In the genomic region with DNA sequence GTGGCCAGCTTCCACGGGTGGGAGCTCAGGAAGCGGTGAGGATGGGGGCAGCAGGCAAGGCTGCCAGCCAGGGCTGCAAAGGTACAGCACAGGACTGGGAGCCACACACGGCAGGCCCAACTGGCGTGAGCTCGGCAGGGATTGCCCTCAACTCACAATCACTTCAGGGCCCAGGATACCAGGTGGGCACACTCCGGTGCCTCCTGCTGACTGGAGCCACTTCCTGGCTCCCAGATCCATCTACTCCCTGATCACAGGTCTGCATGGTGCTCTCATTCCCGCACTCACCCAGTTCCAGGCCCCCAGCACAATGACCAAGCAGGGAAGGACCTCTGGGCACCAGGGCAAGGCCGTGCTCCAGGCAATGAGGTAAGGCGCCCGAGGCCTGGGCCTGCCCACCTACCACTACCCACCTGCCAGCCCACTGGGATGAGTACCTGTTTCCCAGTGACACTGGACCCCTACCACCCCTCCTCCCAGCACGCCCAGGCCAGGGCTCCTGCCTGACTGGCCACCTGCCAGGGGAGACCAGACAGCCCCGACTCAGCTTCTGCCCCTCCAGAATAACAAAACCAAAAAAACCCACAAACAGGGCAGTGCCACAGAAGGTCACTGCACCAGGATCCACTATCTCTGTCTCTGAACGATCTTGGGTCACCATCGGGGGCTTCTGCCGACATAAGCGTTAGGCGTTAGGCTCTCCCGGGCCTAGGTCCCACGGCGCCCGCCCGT, we compare ENCODE assay signal across 13 cellular contexts. TPM values are rescaled to one million over a fixed set of nuclear protein-coding genes. Genes with fewer than 3 reads are reported as not detected.
DNase-seq lines count a peak whose midpoint lies in the region; ATAC-seq, FAIRE-seq and TF ChIP-seq lines count a peak whose summit lies in the region.
"Had no signal": no experiment of that assay in that cellular context is flagged by ENCODE, and none has a peak within 500 bp of the region (broad histone marks: within the 10 kb centered on the region; RNA-seq: fewer than 3 reads in every experiment).

No MANE protein-coding gene starts in this region.

- H3K27ac ChIP-seq in PC-3 (ENCODE audit: low read length) (no peak overlapping the region), H1 (ENCODE audit: low read depth, low read length) (no peak overlapping the region), skin epidermis (peak overlapping the region in 9 of 21 experiments; percentile 0 to 61 (median 28))
- H3K27ac ChIP-seq: tibial nerve had no signal

- TF ChIP-seq RAD21 in H1 (IDR thresholded peaks at IDR 0.05 in 1 of 2, conservative IDR thresholded peaks at IDR 0.05 in 1 of 2; ENCODE audit: low read depth in 2 of 2, low read length in 2 of 2): no peak

- H3K23me2 ChIP-seq in H1 (ENCODE audit: low read depth, low read length): peaks cover 4% of the 10 kb centered on the region; the same call in 1 of the 2 replicates

- H3F3A ChIP-seq in PC-3 (ENCODE audit: low read length, unreplicated experiment): no peaks in the 10 kb centered on the region

- H3K36me3 ChIP-seq in PC-3 (ENCODE audit: low read depth, low read length) (no peaks in the 10 kb centered on the region), H1 (ENCODE audit: control insufficient read depth in 2 of 4, insufficient read depth in 4 of 4, low read length in 3 of 4) (no peaks in the 10 kb centered on the region)
- H3K36me3 ChIP-seq: BE2C, tibial nerve had no signal

- peak overlapping the region; percentile 54 for H4K91ac ChIP-seq in H1 (replicated peaks; ENCODE audit: insufficient read length, low read length)

- no peak overlapping the region for H3K9ac ChIP-seq in PC-3 (ENCODE audit: low read length)
- H3K9ac ChIP-seq in H1 (replicated peaks in 1 of 4; ENCODE audit: extremely low read depth in 1 of 4, low read depth in 3 of 4, low read length in 3 of 4): no peak overlapping the region; a peak in 1 of 7 replicates

- no peak overlapping the region for H3K56ac ChIP-seq in H1 (replicated peaks; ENCODE audit: insufficient read length, low read depth, low read length)

- no peaks in the 10 kb centered on the region for H3K9me2 ChIP-seq in PC-3 (replicated peaks; ENCODE audit: low read length)

- no peaks in the 10 kb centered on the region for H3K9me3 ChIP-seq in PC-3 (ENCODE audit: low read length)
- no peaks in the 10 kb centered on the region for H3K9me3 ChIP-seq in H1 (ENCODE audit: insufficient read depth in 2 of 2, low read depth in 1 of 2, low read length in 1 of 2)
- H3K9me3 ChIP-seq: BE2C, tibial nerve had no signal

- H2BK15ac ChIP-seq in H1 (ENCODE audit: low read length): peak overlapping the region; percentile 29; the same call in 1 of the 2 replicates

- peaks cover 8% of the 10 kb centered on the region for H3K27me3 Mint-ChIP-seq in activated T-cell treated with anti-CD3 and anti-CD28 coated beads, Interleukin-2, amount 50 U/mL, for 72 hours (ENCODE audit: low read depth)

- H3K4me2 ChIP-seq in PC-3 (ENCODE audit: low read length) (peak overlapping the region; percentile 85), H1 (ENCODE audit: insufficient read depth in 1 of 2, low read depth in 2 of 2, low read length in 2 of 2) (peak overlapping the region in 1 of 2 experiments; percentile 81; a peak in 2 of 4 replicates)

- peaks cover 15% of the 10 kb centered on the region; the same call in 1 of the 2 replicates for H4K20me1 ChIP-seq in PC-3 (ENCODE audit: low read length)
- H4K20me1 ChIP-seq in H1 (replicated peaks in 1 of 2; ENCODE audit: control insufficient read depth in 1 of 2, insufficient read depth in 2 of 2, low read length in 2 of 2): peaks cover 7 to 22% of the 10 kb centered on the region in 2 experiments

- intact Hi-C loops in PC-3 (cut with micrococcal nuclease): loop anchor here (5.0 kb wide), 1 partner anchor 74 kb away; no protein-coding TSS in a partner anchor

- POLR2A ChIA-PET in PC-3 (lab: Charles Lee; ENCODE audit: unreplicated experiment) (no interaction called here), H1 (lab: Charles Lee; ENCODE audit: partially characterized antibody) (interaction anchor here (1.5 kb wide), 1 partner anchor 13 kb away, joined by 3 read pairs; no protein-coding TSS in a partner anchor)

- peak overlapping the region; percentile 11 for H3K4ac ChIP-seq in H1 (replicated peaks; ENCODE audit: insufficient read length, low read depth, low read length)

- H2BK20ac ChIP-seq in H1 (ENCODE audit: low read length): no peak overlapping the region

- H3K79me2 ChIP-seq in PC-3 (ENCODE audit: low read length): peaks cover 57% of the 10 kb centered on the region
- no peaks in the 10 kb centered on the region for H3K79me2 ChIP-seq in H1 (ENCODE audit: control insufficient read depth in 1 of 2, insufficient read depth in 2 of 2, low read length in 2 of 2)

- no peak overlapping the region for H2BK120ac ChIP-seq in H1 (replicated peaks; ENCODE audit: low read depth, low read length)

- peak overlapping the region; percentile 75; the same call in 1 of the 2 replicates for H2AK5ac ChIP-seq in H1 (ENCODE audit: low read depth, low read length)

- ATAC-seq in activated T-cell treated with anti-CD3 and anti-CD28 coated beads, Interleukin-2, amount 50 U/mL, for 72 hours (replicated peaks in 1 of 2): no peak
- ATAC-seq in PC-3 (no peak), HG03342 (IDR thresholded peaks at IDR 0.05; ENCODE audit: unreplicated experiment) (no peak)

- no peak for TF ChIP-seq POLR2A in H1 (IDR thresholded peaks at IDR 0.05; ENCODE audit: control extremely low read depth in 1 of 2, low read depth in 2 of 2, low read length in 2 of 2)

- no peak for TF ChIP-seq EP300 in H1 (IDR thresholded peaks at IDR 0.05; ENCODE audit: borderline replicate concordance in 1 of 2, low read depth in 2 of 2, low read length in 2 of 2)

- peaks cover 5% of the 10 kb centered on the region for H3K79me1 ChIP-seq in H1 (ENCODE audit: low read depth, low read length)

- H3K4me1 ChIP-seq in PC-3 (ENCODE audit: insufficient read depth, low read length): peaks cover 21% of the 10 kb centered on the region
- peaks cover 0 to 6% (median 3%) of the 10 kb centered on the region in 4 experiments; a peak in 6 of 7 replicates for H3K4me1 ChIP-seq in H1 (replicated peaks in 1 of 4; ENCODE audit: control insufficient read depth in 3 of 4, insufficient read depth in 4 of 4, low read length in 3 of 4)
- H3K4me1 ChIP-seq: BE2C had no signal

- no peak overlapping the region for H2AFZ ChIP-seq in PC-3 (ENCODE audit: low read length)
- no peak overlapping the region for H2AFZ ChIP-seq in H1 (ENCODE audit: low read length)

- no peak overlapping the region for H3K14ac ChIP-seq in H1 (ENCODE audit: insufficient read length)

- DNase-seq in activated T-cell treated with anti-CD3 and anti-CD28 coated beads, Interleukin-2, amount 50 U/mL, for 72 hours: no peak
- DNase-seq in activated T-cell treated with anti-CD3 and anti-CD28 coated beads, Interleukin-2, amount 50 U/mL, for 1 hour: no peak
- DNase-seq in PC-3 (no peak), H1 (ENCODE audit: low read depth in 1 of 2, low spot score in 2 of 2) (no peak), occipital lobe (lab: John Stamatoyannopoulos, UW) (no peak)
- no peak for DNase-seq in central memory CD4-positive, alpha-beta T cell
- DNase-seq: activated naive CD8-positive, alpha-beta T cell treated with anti-CD3 and anti-CD28 coated beads, Interleukin-2, amount 10 ng/mL, durations not matched to agents 7 days and 5 days; BE2C; NCI-H1092 treated with DMSO at 0.1 percent for 48 hours; stimulated activated CD4-positive, alpha-beta T cell treated with anti-CD3 and anti-CD28 coated beads, Interleukin-4, amount 100 ng/mL, for 24 hours had no signal

- peak overlapping the region; percentile 48 for H3K18ac ChIP-seq in H1 (ENCODE audit: extremely low read depth, low read length)

- H4K5ac ChIP-seq in H1 (ENCODE audit: insufficient read length, low read depth, low read length): no peak overlapping the region

- H3K36me3 Mint-ChIP-seq in activated T-cell treated with anti-CD3 and anti-CD28 coated beads, Interleukin-2, amount 50 U/mL, for 72 hours (ENCODE audit: insufficient read depth in 2 of 2): no peaks in the 10 kb centered on the region
- H3K36me3 Mint-ChIP-seq: activated naive CD8-positive, alpha-beta T cell treated with anti-CD3 and anti-CD28 coated beads, Interleukin-2, amount 10 ng/mL, durations not matched to agents 7 days and 5 days had no signal

- TF ChIP-seq CTCF in PC-3 (conservative IDR thresholded peaks at IDR 0.05; ENCODE audit: low read depth, low read length) (no peak), H1 (IDR thresholded peaks at IDR 0.05; ENCODE audit: control extremely low read depth in 1 of 3, insufficient read depth in 1 of 3, low read depth in 1 of 3, low read length in 3 of 3) (no peak)

- H3K23ac ChIP-seq in H1 (ENCODE audit: insufficient read length): no peak overlapping the region

- 0 out of 2 replicates have a peak overlapping the region, but pooled peaks have one; percentile 9 for H2BK12ac ChIP-seq in H1 (ENCODE audit: low read depth, low read length)

- H3K27me3 ChIP-seq in PC-3 (ENCODE audit: low read length) (no peaks in the 10 kb centered on the region), H1 (replicated peaks in 1 of 4; ENCODE audit: control insufficient read depth in 3 of 4, extremely low read depth in 1 of 4, insufficient read depth in 3 of 4, low read length in 3 of 4) (peaks cover 9 to 26% (median 18%) of the 10 kb centered on the region in 4 experiments)

- BruUV-seq in PC-3 (replicated peaks; lab: Mats Ljungman, UMichigan): no TSS peak

- H3K4me3 ChIP-seq in PC-3 (ENCODE audit: low read length) (peak overlapping the region; percentile 63), H1 (ENCODE audit: extremely low read depth in 1 of 4, insufficient read depth in 2 of 4, low read depth in 3 of 4, low read length in 4 of 4) (peak overlapping the region in 1 of 4 experiments; percentile 5; a peak in 2 of 8 replicates), skin epidermis (peak overlapping the region; percentile 11 to 52 (median 15))

- no peak overlapping the region; the same call in 1 of the 2 replicates for H4K8ac ChIP-seq in H1 (ENCODE audit: extremely low read depth, insufficient read depth, low read length)

- H2BK5ac ChIP-seq in H1 (ENCODE audit: low read depth, low read length): no peak overlapping the region

- no peak for FAIRE-seq in H1 (lab: Jason Lieb, UNC)

- H3K4me3 Mint-ChIP-seq in activated T-cell treated with anti-CD3 and anti-CD28 coated beads, Interleukin-2, amount 50 U/mL, for 72 hours: peak overlapping the region; percentile 34 to 39
- H3K4me3 Mint-ChIP-seq: activated naive CD8-positive, alpha-beta T cell treated with anti-CD3 and anti-CD28 coated beads, Interleukin-2, amount 10 ng/mL, durations not matched to agents 7 days and 5 days had no signal

- 86% methylated on average over 21 of the region's 22 CpGs; no CpG with 5 or more reads in 1 of the 2 experiments for WGBS in H1 (ENCODE audit: extremely low coverage in 1 of 2, insufficient coverage in 1 of 2, insufficient read length in 1 of 2, insufficient replicate concordance in 2 of 2, low coverage in 1 of 2, low lambda C conversion rate in 2 of 2, missing lambda C conversion rate in 1 of 2), 2 experiments

- no peaks in the 10 kb centered on the region for H3K9me3 Mint-ChIP-seq in activated T-cell treated with anti-CD3 and anti-CD28 coated beads, Interleukin-2, amount 50 U/mL, for 72 hours
- H3K9me3 Mint-ChIP-seq: activated naive CD8-positive, alpha-beta T cell treated with anti-CD3 and anti-CD28 coated beads, Interleukin-2, amount 10 ng/mL, durations not matched to agents 7 days and 5 days had no signal

- H3K27ac Mint-ChIP-seq in activated T-cell treated with anti-CD3 and anti-CD28 coated beads, Interleukin-2, amount 50 U/mL, for 72 hours: no peak overlapping the region
- H3K27ac Mint-ChIP-seq: activated naive CD8-positive, alpha-beta T cell treated with anti-CD3 and anti-CD28 coated beads, Interleukin-2, amount 10 ng/mL, durations not matched to agents 7 days and 5 days had no signal

- CTCF ChIA-PET in PC-3 (lab: Charles Lee) (no interaction called here), H1 (lab: Charles Lee; ENCODE audit: partially characterized antibody) (interaction anchor here (0.8 to 2.2 kb wide), 9 partner anchors 10 to 108 kb away, joined by 3 to 12 read pairs (median 3); no protein-coding TSS in a partner anchor)

- peaks cover 13% of the 10 kb centered on the region for H3K4me1 Mint-ChIP-seq in activated T-cell treated with anti-CD3 and anti-CD28 coated beads, Interleukin-2, amount 50 U/mL, for 72 hours (ENCODE audit: low read depth)

RNA-seq across cellular contexts. Expression of a gene that starts 1.8 kb away (rescaled TPM):
- 1 to 10 TPM; 3.1 to 5.4 TPM for total RNA-seq in activated T-cell treated with anti-CD3 and anti-CD28 coated beads, Interleukin-2, amount 50 U/mL, for 72 hours
- total RNA-seq in PC-3 (2014; rRNA removed): 57.1 and 59.3 TPM in 2 replicates
- total RNA-seq in H1 (2021; fragmentation: NEBNext Ultra II Directional; extraction: Animal tissue kit (Norgen Biotek cat#: 25700)): 6.2 and 8.9 TPM in 2 replicates
- 2.8 and 4.8 TPM in 2 replicates for polyA plus RNA-seq in H1 (2011; rRNA removed)
- 6.5 TPM for polyA plus RNA-seq in H1 (2011; cell fraction: cytosol; rRNA removed)
- polyA plus RNA-seq in H1 (2011; cell fraction: nucleus; rRNA removed): 27.2 TPM
- polyA plus RNA-seq in H1 (2012, experiment 1 of 2): 5.4 to 9.8 TPM (median 7.3 TPM) in 4 replicates
- 4.8 TPM for polyA plus RNA-seq in H1 (2012, experiment 2 of 2)
- polyA plus RNA-seq in H1 (2013, experiment 1 of 2): 4.2 TPM
- 4.1 TPM for polyA plus RNA-seq in H1 (2013, experiment 2 of 2)
- 3.4 and 4.7 TPM in 2 replicates for polyA minus RNA-seq in H1 (2011; rRNA and poly(A)+ RNA removed)
- polyA minus RNA-seq in H1 (2011; cell fraction: cytosol; rRNA and poly(A)+ RNA removed): 2.9 TPM
- polyA minus RNA-seq in H1 (2011; cell fraction: nucleus; rRNA and poly(A)+ RNA removed): 5.7 TPM
- total RNA-seq in occipital lobe: 31.7 TPM

RNA-seq across cellular contexts. Expression of a gene that starts 14.4 kb away (rescaled TPM):
- total RNA-seq in activated T-cell treated with anti-CD3 and anti-CD28 coated beads, Interleukin-2, amount 50 U/mL, for 72 hours: 10 to 100 TPM; 13.3 to 18.2 TPM
- total RNA-seq in PC-3 (2014; rRNA removed) (50.8 and 82.1 TPM in 2 replicates), occipital lobe (18.2 TPM)
- total RNA-seq in H1 (2021; fragmentation: NEBNext Ultra II Directional; extraction: Animal tissue kit (Norgen Biotek cat#: 25700)): 33.3 and 33.6 TPM in 2 replicates
- 25.5 and 40.3 TPM in 2 replicates for polyA plus RNA-seq in H1 (2011; rRNA removed)
- polyA plus RNA-seq in H1 (2011; cell fraction: cytosol; rRNA removed): 35.2 TPM
- 49.1 TPM for polyA plus RNA-seq in H1 (2011; cell fraction: nucleus; rRNA removed)
- 28.3 to 44.3 TPM (median 38.0 TPM) in 4 replicates for polyA plus RNA-seq in H1 (2012, experiment 1 of 2)
- polyA plus RNA-seq in H1 (2012, experiment 2 of 2): 26.9 TPM
- 21.1 TPM for polyA plus RNA-seq in H1 (2013, experiment 1 of 2)
- polyA plus RNA-seq in H1 (2013, experiment 2 of 2): 19.1 TPM
- polyA minus RNA-seq in H1 (2011; rRNA and poly(A)+ RNA removed): 3.2 and 4.2 TPM in 2 replicates
- 13.7 TPM for polyA minus RNA-seq in H1 (2011; cell fraction: cytosol; rRNA and poly(A)+ RNA removed)
- polyA minus RNA-seq in H1 (2011; cell fraction: nucleus; rRNA and poly(A)+ RNA removed): 12.6 TPM
